In genomic region chr20:17896771-17897369, GRCh38 we compare ENCODE assay signal across 1 cellular context.
TF ChIP-seq lines count a peak whose summit lies in the region.

No MANE protein-coding gene starts in this region.

TF ChIP-seq in SK-N-SH treated with all-trans-retinoic acid at 6 μM for 48 hours, 23 proteins besides CTCF, POLR2A, EP300 and RAD21 (continued from another document):
- no peak for TF ChIP-seq PATZ1 (CRISPR knock-in tag; IDR thresholded peaks at IDR 0.05; ENCODE audit: borderline replicate concordance)
- no peak for TF ChIP-seq ZC3H10 (CRISPR knock-in tag; IDR thresholded peaks at IDR 0.05)
- TF ChIP-seq PPARA (CRISPR knock-in tag; IDR thresholded peaks at IDR 0.05; ENCODE audit: borderline replicate concordance) = no peak
- no peak for TF ChIP-seq ISL1 (CRISPR knock-in tag; IDR thresholded peaks at IDR 0.05)
- no peak for TF ChIP-seq TSHZ2 (CRISPR knock-in tag; IDR thresholded peaks at IDR 0.05)
- TF ChIP-seq ESRRG (CRISPR knock-in tag; IDR thresholded peaks at IDR 0.05) = no peak
- no peak for TF ChIP-seq CSRNP3 (CRISPR knock-in tag; IDR thresholded peaks at IDR 0.05)
- no peak for TF ChIP-seq ARNTL (CRISPR knock-in tag; IDR thresholded peaks at IDR 0.05; ENCODE audit: borderline replicate concordance, low read depth)
- no peak for TF ChIP-seq TOX (CRISPR knock-in tag; IDR thresholded peaks at IDR 0.05; ENCODE audit: borderline replicate concordance)
- no peak for TF ChIP-seq ZFP3 (CRISPR knock-in tag; IDR thresholded peaks at IDR 0.05)
